Comparison of ENCODE assay signal across 9 cellular contexts in genomic region chr10:80250399-80250798, GRCh38. TPM values are rescaled to one million over a fixed set of nuclear protein-coding genes. Genes with fewer than 3 reads are reported as not detected.
DNase-seq lines count a peak whose midpoint lies in the region; ATAC-seq, FAIRE-seq and TF ChIP-seq lines count a peak whose summit lies in the region.
"Not testable (repeated sequence)": the region's sequence is repeated elsewhere in the genome, so short reads cannot be mapped to it uniquely, and the experiment has no call there.
"Had no signal": no experiment of that assay in that cellular context is flagged by ENCODE, and none has a peak within 500 bp of the region (broad histone marks: within the 10 kb centered on the region; RNA-seq: fewer than 3 reads in every experiment).

No MANE protein-coding gene starts in this region.

- H3K36me3 Mint-ChIP-seq in activated naive CD4-positive, alpha-beta T cell treated with anti-CD3 and anti-CD28 coated beads, Interleukin-2, amount 50 U/mL, for 72 hours: not testable (repeated sequence)

- not testable (repeated sequence) for H3K9ac ChIP-seq in HCT116 (ENCODE audit: low read length); PC-3 (ENCODE audit: low read length)

- not testable (repeated sequence) for H2AFZ ChIP-seq in HCT116 (ENCODE audit: low read depth, low read length, poor library complexity, severe bottlenecking); PC-3 (ENCODE audit: low read length)

- DNase-seq in HCT116 (ENCODE audit: low read depth, low spot score); PC-3; activated naive CD4-positive, alpha-beta T cell treated with anti-CD3 and anti-CD28 coated beads, Interleukin-2, amount 50 U/mL, for 72 hours (ENCODE audit: low spot score in 2 of 2); left lobe of liver (ENCODE audit: low spot score); sciatic nerve (ENCODE audit: low spot score): not testable (repeated sequence)

- not testable (repeated sequence) for H3K4me1 ChIP-seq in HCT116 (ENCODE audit: control insufficient read depth in 1 of 2, insufficient read depth in 2 of 2, low read length in 2 of 2); PC-3 (ENCODE audit: insufficient read depth, low read length); gastroesophageal sphincter

- TF ChIP-seq EP300 in gastroesophageal sphincter (IDR thresholded peaks at IDR 0.05): not testable (repeated sequence)

- not testable (repeated sequence) for H3K36me3 ChIP-seq in HCT116 (ENCODE audit: control insufficient read depth in 1 of 2, insufficient read depth in 2 of 2, low read length in 2 of 2); PC-3 (ENCODE audit: low read depth, low read length); gastroesophageal sphincter

- not testable (repeated sequence) for TF ChIP-seq POLR2A in HCT116 (IDR thresholded peaks at IDR 0.05; ENCODE audit: borderline replicate concordance, extremely low read depth, insufficient read depth, insufficient read length); gastroesophageal sphincter (IDR thresholded peaks at IDR 0.05)

- not testable (repeated sequence) for H3F3A ChIP-seq in PC-3 (ENCODE audit: low read length, unreplicated experiment)

- not testable (repeated sequence) for H3K4me2 ChIP-seq in HCT116 (ENCODE audit: low read length); PC-3 (ENCODE audit: low read length)

- H3K27me3 ChIP-seq in HCT116 (ENCODE audit: insufficient read depth, low read length); PC-3 (ENCODE audit: low read length); gastroesophageal sphincter: not testable (repeated sequence)

- intact Hi-C loops in HCT116 (cut with micrococcal nuclease): loop anchor here (10.0 kb wide), 3 partner anchors 196 to 284 kb away; partner anchors contain the start of gene SH2D4B
- intact Hi-C loops in PC-3 (cut with micrococcal nuclease); sciatic nerve (cut with DNase I): not testable (repeated sequence)

- H3K9me2 ChIP-seq in HCT116 (ENCODE audit: insufficient read depth); PC-3 (replicated peaks; ENCODE audit: low read length): not testable (repeated sequence)

- POLR2A ChIA-PET in HCT116 (lab: Charles Lee); PC-3 (lab: Charles Lee; ENCODE audit: unreplicated experiment): not testable (repeated sequence)

- RAD21 ChIA-PET in HCT116 (lab: Charles Lee; ENCODE audit: low non-redundant PET in 1 of 2, low total read pairs in 2 of 2, uncharacterized antibody in 2 of 2, unreplicated experiment in 2 of 2): not testable (repeated sequence)

- not testable (repeated sequence) for H3K27ac ChIP-seq in HCT116 (ENCODE audit: low read depth, low read length); PC-3 (ENCODE audit: low read length); gastroesophageal sphincter

- TF ChIP-seq CTCF in HCT116 (IDR thresholded peaks at IDR 0.05 in 2 of 3, conservative IDR thresholded peaks at IDR 0.05 in 1 of 3; ENCODE audit: borderline replicate concordance in 1 of 3, insufficient read depth in 1 of 3, low read depth in 2 of 3, low read length in 2 of 3); PC-3 (conservative IDR thresholded peaks at IDR 0.05; ENCODE audit: low read depth, low read length); gastroesophageal sphincter (IDR thresholded peaks at IDR 0.05): not testable (repeated sequence)

- H3K9me3 Mint-ChIP-seq in activated naive CD4-positive, alpha-beta T cell treated with anti-CD3 and anti-CD28 coated beads, Interleukin-2, amount 50 U/mL, for 72 hours: not testable (repeated sequence)

- not testable (repeated sequence) for H3K9me3 ChIP-seq in HCT116 (ENCODE audit: control insufficient read depth in 1 of 2, insufficient read depth in 1 of 2, low read depth in 1 of 2, low read length in 2 of 2); PC-3 (ENCODE audit: low read length); gastroesophageal sphincter

- CTCF ChIA-PET in HCT116 (lab: Charles Lee); PC-3 (lab: Charles Lee): not testable (repeated sequence)

- not testable (repeated sequence) for H3K79me2 ChIP-seq in HCT116 (ENCODE audit: insufficient read depth, low read length); PC-3 (ENCODE audit: low read length)

- not testable (repeated sequence) for BruUV-seq in HCT116 (replicated peaks; lab: Mats Ljungman, UMichigan); PC-3 (replicated peaks; lab: Mats Ljungman, UMichigan)

- peak; percentile 45 for ATAC-seq in GM18867 (IDR thresholded peaks at IDR 0.05; ENCODE audit: unreplicated experiment)
- ATAC-seq in HCT116: peak; percentile 93
- peak; percentile 92 for ATAC-seq in PC-3
- ATAC-seq in activated naive CD4-positive, alpha-beta T cell treated with anti-CD3 and anti-CD28 coated beads, Interleukin-2, amount 50 U/mL, for 72 hours: peak; percentile 43 to 67
- ATAC-seq in gastroesophageal sphincter: peak; percentile 53
- peak; percentile 70 for ATAC-seq in left lobe of liver
- ATAC-seq in sciatic nerve: peak; percentile 74

- H4K20me1 ChIP-seq in HCT116 (ENCODE audit: insufficient read depth); PC-3 (ENCODE audit: low read length): not testable (repeated sequence)

- TF ChIP-seq RAD21 in HCT116 (IDR thresholded peaks at IDR 0.05; ENCODE audit: low read depth): not testable (repeated sequence)

- FAIRE-seq in A204.1 (lab: Jason Lieb, UNC): peak; percentile 66

- no CpG with 5 or more reads among the region's 1 CpG for whole genome bisulfite sequencing in gastroesophageal sphincter (ENCODE audit: low coverage in 1 of 2), 2 donors

- H3K4me3 ChIP-seq in HCT116 (replicated peaks in 1 of 2; ENCODE audit: low read depth in 1 of 2, low read length in 2 of 2); PC-3 (ENCODE audit: low read length); gastroesophageal sphincter: not testable (repeated sequence)

- not testable (repeated sequence) for H3K27ac Mint-ChIP-seq in activated naive CD4-positive, alpha-beta T cell treated with anti-CD3 and anti-CD28 coated beads, Interleukin-2, amount 50 U/mL, for 72 hours

RNA-seq across cellular contexts. Expression of gene MAT1A, which starts 39.1 kb away (rescaled TPM):
- total RNA-seq in HCT116 (2021; ENCODE audit: unreplicated experiment) (1.6 TPM), PC-3 (2014; rRNA removed) (not detected in 2 replicates), gastroesophageal sphincter (not detected), left lobe of liver (928 TPM), sciatic nerve (not detected)
- polyA plus RNA-seq in HCT116 (2012): 1.5 and 3.1 TPM in 2 replicates
- not detected for total RNA-seq in activated naive CD4-positive, alpha-beta T cell treated with anti-CD3 and anti-CD28 coated beads, Interleukin-2, amount 50 U/mL, for 72 hours
- total RNA-seq: CD8-positive, alpha-beta T cell had no signal

RNA-seq across cellular contexts. Expression of gene ANXA11, which starts 45.1 kb away (rescaled TPM):
- total RNA-seq in HCT116 (2021; ENCODE audit: unreplicated experiment) (181 TPM), PC-3 (2014; rRNA removed) (434 and 520 TPM in 2 replicates), gastroesophageal sphincter (100 to 1,000 TPM; 117 to 225 (median 162) TPM), left lobe of liver (42.7 TPM), sciatic nerve (205 TPM)
- 242 and 336 TPM in 2 replicates for polyA plus RNA-seq in HCT116 (2012)
- 100 to 1,000 TPM; 218 to 304 TPM for total RNA-seq in activated naive CD4-positive, alpha-beta T cell treated with anti-CD3 and anti-CD28 coated beads, Interleukin-2, amount 50 U/mL, for 72 hours

Comparison
In these comparisons a context has a peak if more than half of its experiments do, and no peak if none do; other contexts are left out.
1. RNA of gene MAT1A, which starts 39.1 kb away (total RNA-seq): 928 TPM in left lobe of liver (single experiment); 1.6 TPM in HCT116 (single experiment), not detected in PC-3, not detected in activated naive CD4-positive, alpha-beta T cell treated with anti-CD3 and anti-CD28 coated beads, Interleukin-2, amount 50 U/mL, for 72 hours, not detected in gastroesophageal sphincter and not detected in sciatic nerve (single experiment); every median in the first group is over 100 times any median in the second.
2. Peak in every context shown above with its lines, with median percentiles within 50 percentile points of each other: ATAC-seq.